Comparison of ENCODE assay signal across 30 cellular contexts in the genomic region with DNA sequence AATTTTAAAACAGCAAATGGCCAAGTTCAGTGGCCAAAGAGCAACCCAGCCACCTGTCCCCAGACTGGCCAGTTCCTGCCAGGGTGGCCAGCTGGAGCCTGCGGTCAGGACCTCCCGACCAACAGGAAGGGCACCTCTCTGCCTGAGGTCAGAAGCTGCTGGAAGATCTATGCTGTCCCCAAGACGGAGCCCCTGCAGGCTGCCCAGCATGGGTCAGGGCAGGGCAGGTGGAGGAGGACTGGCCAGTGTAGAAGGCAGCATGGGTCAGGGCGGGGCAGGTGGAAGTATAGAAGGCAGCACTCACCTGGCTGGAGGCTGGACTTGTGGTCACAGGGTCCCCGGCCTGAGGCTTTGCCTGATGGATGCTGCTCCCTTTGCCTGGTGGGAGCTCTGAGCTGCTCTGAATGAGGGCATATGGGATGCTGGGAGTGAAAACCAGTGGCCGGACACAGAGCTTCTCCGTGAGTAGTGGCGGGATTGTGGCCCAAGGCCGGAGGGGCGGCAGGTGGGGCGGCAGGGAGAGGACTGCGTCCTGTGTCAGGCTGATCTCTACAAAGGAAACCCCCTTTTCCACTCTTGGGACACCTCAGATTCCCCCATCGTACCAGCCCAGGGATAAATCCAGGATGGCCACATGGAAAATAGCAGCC.
"Had no signal": no experiment of that assay in that cellular context is flagged by ENCODE, and none has a peak within 500 bp of the region (broad histone marks: within the 10 kb centered on the region; RNA-seq: fewer than 3 reads in every experiment).

No MANE protein-coding gene starts in this region.

- H3K9me3 ChIP-seq: breast epithelium, heart left ventricle, neutrophil, right lobe of liver, thoracic aorta, upper lobe of left lung, vagina had no signal

- ATAC-seq: esophagus mucosa; heart left ventricle; left lobe of liver; mucosa of descending colon; stimulated activated naive CD8-positive, alpha-beta T cell treated with anti-CD3 and anti-CD28 coated beads, Interleukin-15, Interleukin-2, amounts not matched to agents 100 U/mL and 50 U/mL, for 24 hours had no signal

- H3K27ac ChIP-seq: breast epithelium, heart left ventricle, neutrophil, right lobe of liver, thoracic aorta, upper lobe of left lung, vagina had no signal

- DNase-seq: activated CD4-positive, alpha-beta memory T cell treated with anti-CD3 and anti-CD28 coated beads for 36 hours; activated CD4-positive, alpha-beta T cell treated with anti-CD3 and anti-CD28 coated beads, Interleukin-2, amount 10 ng/mL, durations not matched to agents 24 days and 14 days; activated CD4-positive, CD25-positive, alpha-beta regulatory T cell treated with anti-CD3 and anti-CD28 coated beads, Interleukin-2, amount 50 U/mL, for 72 hours; activated CD8-positive, alpha-beta memory T cell treated with anti-CD3 and anti-CD28 coated beads, Interleukin-2, amount 50 U/mL, for 4 hours; activated gamma-delta T cell treated with Interleukin-2 at 50 U/mL for 16 hours; activated T-cell treated with anti-CD3 and anti-CD28 coated beads, Interleukin-2, amount 50 U/mL, for 1 hour; central memory CD4-positive, alpha-beta T cell; endodermal cell; foreskin fibroblast; heart left ventricle; mesendoderm; mucosa of descending colon; right lobe of liver; stimulated activated CD4-positive, alpha-beta T cell treated with anti-CD3 and anti-CD28 coated beads, Interleukin-2, amount 100 ng/mL, for 24 hours; stimulated activated naive CD8-positive, alpha-beta T cell treated with anti-CD3 and anti-CD28 coated beads, Interleukin-15, Interleukin-2, amounts not matched to agents 100 U/mL and 50 U/mL, for 24 hours; T1000 had no signal

- H3K4me2 ChIP-seq: smooth muscle cell had no signal

- H3K27me3 Mint-ChIP-seq: activated CD4-positive, alpha-beta memory T cell treated with anti-CD3 and anti-CD28 coated beads for 36 hours; activated CD4-positive, alpha-beta T cell treated with anti-CD3 and anti-CD28 coated beads, Interleukin-2, amount 10 ng/mL, durations not matched to agents 24 days and 14 days; activated naive CD4-positive, alpha-beta T cell treated with anti-CD3 and anti-CD28 coated beads, Interleukin-2, amount 50 U/mL, for 24 hours had no signal

- H3K27ac Mint-ChIP-seq: activated CD4-positive, alpha-beta memory T cell treated with anti-CD3 and anti-CD28 coated beads for 36 hours; activated naive CD4-positive, alpha-beta T cell treated with anti-CD3 and anti-CD28 coated beads, Interleukin-2, amount 50 U/mL, for 24 hours; dendritic cell treated with granulocyte-macrophage colony-stimulating factor and Interleukin-4, amounts not matched to agents 40 ng/mL and 50 ng/mL, for 4 days; endodermal cell; nephron; progenitor cell of endocrine pancreas had no signal

- H3K36me3 ChIP-seq: breast epithelium, heart left ventricle, neutrophil, right lobe of liver, thoracic aorta, upper lobe of left lung, vagina had no signal

- H3K4me3 ChIP-seq: breast epithelium, heart left ventricle, lung, mucosa of descending colon, right lobe of liver, smooth muscle cell, thoracic aorta, upper lobe of left lung, vagina had no signal

- H3K4me1 ChIP-seq: heart left ventricle, right lobe of liver, upper lobe of left lung had no signal

- H3K9me3 Mint-ChIP-seq: activated CD4-positive, alpha-beta memory T cell treated with anti-CD3 and anti-CD28 coated beads for 36 hours; activated CD4-positive, alpha-beta T cell treated with anti-CD3 and anti-CD28 coated beads, Interleukin-2, amount 10 ng/mL, durations not matched to agents 24 days and 14 days; activated naive CD4-positive, alpha-beta T cell treated with anti-CD3 and anti-CD28 coated beads, Interleukin-2, amount 50 U/mL, for 24 hours; dendritic cell treated with granulocyte-macrophage colony-stimulating factor and Interleukin-4, amounts not matched to agents 40 ng/mL and 50 ng/mL, for 4 days; endodermal cell; nephron; T-helper 1 cell treated with Interleukin-12 subunit alpha and Interleukin-12 subunit beta and Interleukin-4 antibody, amounts not matched to agents 30 μg/mL and 1 μg/mL, for 36 hours had no signal

- H3K36me3 Mint-ChIP-seq: activated CD4-positive, alpha-beta memory T cell treated with anti-CD3 and anti-CD28 coated beads for 36 hours; activated naive CD4-positive, alpha-beta T cell treated with anti-CD3 and anti-CD28 coated beads, Interleukin-2, amount 50 U/mL, for 24 hours had no signal

- H3K4me3 Mint-ChIP-seq: activated CD4-positive, alpha-beta memory T cell treated with anti-CD3 and anti-CD28 coated beads for 36 hours; activated CD4-positive, alpha-beta T cell treated with anti-CD3 and anti-CD28 coated beads, Interleukin-2, amount 10 ng/mL, durations not matched to agents 24 days and 14 days; dendritic cell treated with granulocyte-macrophage colony-stimulating factor and Interleukin-4, amounts not matched to agents 40 ng/mL and 50 ng/mL, for 4 days; endodermal cell; nephron; T-helper 1 cell treated with Interleukin-12 subunit alpha and Interleukin-12 subunit beta and Interleukin-4 antibody, amounts not matched to agents 30 μg/mL and 1 μg/mL, for 36 hours had no signal

- H3K27me3 ChIP-seq: neutrophil, right lobe of liver, upper lobe of left lung, vagina had no signal
